Comparison of ENCODE assay signal across 8 cellular contexts in genomic region chr22:49826603-49827306, GRCh38. TPM values are rescaled to one million over a fixed set of nuclear protein-coding genes. Genes with fewer than 3 reads are reported as not detected.
DNase-seq lines count a peak whose midpoint lies in the region; ATAC-seq, FAIRE-seq and TF ChIP-seq lines count a peak whose summit lies in the region.

No MANE protein-coding gene starts in this region.

- peak overlapping the region; percentile 80 for H3K4me3 Mint-ChIP-seq in endodermal cell

- DNase-seq in AG09309 (ENCODE audit: low read depth) (no peak), HAP-1 (ENCODE audit: low spot score in 2 of 2) (peak in 1 of 2 experiments; percentile 41), WERI-Rb-1 (no peak), endodermal cell (peak; percentile 62), mucosa of descending colon (peak; percentile 52 to 67 (median 66)), urothelium cell line (ENCODE audit: low spot score) (peak; percentile 40), kidney glomerular epithelial cell (lab: John Stamatoyannopoulos, UW) (no peak)

- peak overlapping the region; percentile 84 for H3K27ac Mint-ChIP-seq in endodermal cell

- peaks cover 30% of the 10 kb centered on the region for H3K9me3 Mint-ChIP-seq in endodermal cell

- in situ Hi-C loops in HAP-1 (cut with MboI; ENCODE audit: low sequenced_read_pairs) = no loop called here

- H3K27ac ChIP-seq in WERI-Rb-1 (peak overlapping the region; percentile 87), endodermal cell (ENCODE audit: low read depth, low read length) (no peak overlapping the region)

- TF ChIP-seq CTCF in AG09309 (IDR thresholded peaks at IDR 0.05; ENCODE audit: control insufficient read depth, insufficient read depth, low read depth, low read length, missing control alignments) = no peak
- no peak for TF ChIP-seq CTCF in WERI-Rb-1 (IDR thresholded peaks at IDR 0.05; ENCODE audit: low read depth, low read length)
- TF ChIP-seq CTCF in endodermal cell (conservative IDR thresholded peaks at IDR 0.05) = no peak
- no peak for TF ChIP-seq CTCF in mucosa of descending colon (IDR thresholded peaks at IDR 0.05)

- H3K27me3 ChIP-seq in HAP-1 (ENCODE audit: low read depth) (peaks cover 2% of the 10 kb centered on the region; the same call in 1 of the 2 replicates), WERI-Rb-1 (ENCODE audit: insufficient read depth, low read depth, severe bottlenecking) (no peaks in the 10 kb centered on the region), endodermal cell (ENCODE audit: control insufficient read depth, insufficient read depth, low read length, poor library complexity, severe bottlenecking) (no peaks in the 10 kb centered on the region)

- ATAC-seq in mucosa of descending colon (peak; percentile 63), GM19455 (IDR thresholded peaks at IDR 0.05; ENCODE audit: unreplicated experiment) (no peak)

- peaks cover 42% of the 10 kb centered on the region for H3K36me3 Mint-ChIP-seq in endodermal cell (ENCODE audit: low read depth)

- H3K4me3 ChIP-seq in AG09309 (ENCODE audit: control insufficient read depth, low read depth, low read length) = peak overlapping the region; percentile 75
- H3K4me3 ChIP-seq in HAP-1 = peak overlapping the region; percentile 72
- H3K4me3 ChIP-seq in WERI-Rb-1 (ENCODE audit: low read depth, low read length) = peak overlapping the region; percentile 95
- H3K4me3 ChIP-seq in endodermal cell (ENCODE audit: low read length) = peak overlapping the region; percentile 88
- peak overlapping the region; percentile 61 for H3K4me3 ChIP-seq in mucosa of descending colon

- peaks cover 30% of the 10 kb centered on the region for H3K4me1 Mint-ChIP-seq in endodermal cell

- peak overlapping the region; percentile 87 for H3K9ac ChIP-seq in endodermal cell (ENCODE audit: extremely low read depth, low read length, poor library complexity, severe bottlenecking)

- no peak for FAIRE-seq in urothelium cell line (lab: Jason Lieb, UNC)

- 0 to 1% methylated on average over 18 to 88 of the region's 92 CpGs for whole genome bisulfite sequencing in endodermal cell (ENCODE audit: insufficient coverage in 1 of 2, insufficient read length in 1 of 2), 2 experiments

- H3K9me3 ChIP-seq in HAP-1 (no peaks in the 10 kb centered on the region; the same call in 1 of the 2 replicates), WERI-Rb-1 (ENCODE audit: severe bottlenecking) (peaks cover 26% of the 10 kb centered on the region), endodermal cell (ENCODE audit: control insufficient read depth, low read length) (peaks cover 6% of the 10 kb centered on the region), mucosa of descending colon (no peaks in the 10 kb centered on the region)

- intact Hi-C loops in mucosa of descending colon (cut with DNase I, micrococcal nuclease) = no loop called here

- H3K36me3 ChIP-seq in HAP-1 (replicated peaks) (peaks cover 49% of the 10 kb centered on the region), WERI-Rb-1 (peaks cover 39% of the 10 kb centered on the region), endodermal cell (ENCODE audit: control insufficient read depth, insufficient read depth, low read length) (peaks cover 36% of the 10 kb centered on the region), mucosa of descending colon (ENCODE audit: low read depth) (peaks cover 7% of the 10 kb centered on the region)

- H3K4me1 ChIP-seq in HAP-1 (peaks cover 8% of the 10 kb centered on the region), endodermal cell (ENCODE audit: control insufficient read depth, insufficient read depth, low read length) (no peaks in the 10 kb centered on the region), mucosa of descending colon (ENCODE audit: low read depth) (peaks cover 21% of the 10 kb centered on the region)

- H3K27me3 Mint-ChIP-seq in endodermal cell (ENCODE audit: insufficient read depth) = peaks cover 20% of the 10 kb centered on the region

RNA-seq across cellular contexts. Expression of gene BRD1, which starts 0.9 kb away (rescaled TPM):
- total RNA-seq in endodermal cell (10 to 100 TPM; 49.5 to 54.9 TPM), mucosa of descending colon (10 to 100 TPM; 33.4 to 51.3 (median 48.4) TPM)
- polyA plus RNA-seq in endodermal cell (2013, experiment 1 of 2) = 39.8 TPM
- polyA plus RNA-seq in endodermal cell (2013, experiment 2 of 2) = 36.7 TPM

RNA-seq across cellular contexts. Expression of gene ZBED4, which starts 26.9 kb away (rescaled TPM):
- total RNA-seq in endodermal cell (10 to 100 TPM; 22.0 to 26.6 TPM), mucosa of descending colon (10 to 100 TPM; 13.7 to 18.2 (median 18.1) TPM)
- 31.2 TPM for polyA plus RNA-seq in endodermal cell (2013, experiment 1 of 2)
- polyA plus RNA-seq in endodermal cell (2013, experiment 2 of 2) = 29.0 TPM

Comparison
In these comparisons a context has a peak if more than half of its experiments do, and no peak if none do; other contexts are left out.
1. DNase-seq: peak in endodermal cell (single experiment), mucosa of descending colon (3 of 3) and urothelium cell line (single experiment); none in AG09309 (single experiment), WERI-Rb-1 (single experiment) and kidney glomerular epithelial cell (single experiment).
2. Peak in every context shown above with its lines, with median percentiles within 50 percentile points of each other: H3K4me3 ChIP-seq.